Comparison of ENCODE assay signal across 1 cellular context in the genomic region with DNA sequence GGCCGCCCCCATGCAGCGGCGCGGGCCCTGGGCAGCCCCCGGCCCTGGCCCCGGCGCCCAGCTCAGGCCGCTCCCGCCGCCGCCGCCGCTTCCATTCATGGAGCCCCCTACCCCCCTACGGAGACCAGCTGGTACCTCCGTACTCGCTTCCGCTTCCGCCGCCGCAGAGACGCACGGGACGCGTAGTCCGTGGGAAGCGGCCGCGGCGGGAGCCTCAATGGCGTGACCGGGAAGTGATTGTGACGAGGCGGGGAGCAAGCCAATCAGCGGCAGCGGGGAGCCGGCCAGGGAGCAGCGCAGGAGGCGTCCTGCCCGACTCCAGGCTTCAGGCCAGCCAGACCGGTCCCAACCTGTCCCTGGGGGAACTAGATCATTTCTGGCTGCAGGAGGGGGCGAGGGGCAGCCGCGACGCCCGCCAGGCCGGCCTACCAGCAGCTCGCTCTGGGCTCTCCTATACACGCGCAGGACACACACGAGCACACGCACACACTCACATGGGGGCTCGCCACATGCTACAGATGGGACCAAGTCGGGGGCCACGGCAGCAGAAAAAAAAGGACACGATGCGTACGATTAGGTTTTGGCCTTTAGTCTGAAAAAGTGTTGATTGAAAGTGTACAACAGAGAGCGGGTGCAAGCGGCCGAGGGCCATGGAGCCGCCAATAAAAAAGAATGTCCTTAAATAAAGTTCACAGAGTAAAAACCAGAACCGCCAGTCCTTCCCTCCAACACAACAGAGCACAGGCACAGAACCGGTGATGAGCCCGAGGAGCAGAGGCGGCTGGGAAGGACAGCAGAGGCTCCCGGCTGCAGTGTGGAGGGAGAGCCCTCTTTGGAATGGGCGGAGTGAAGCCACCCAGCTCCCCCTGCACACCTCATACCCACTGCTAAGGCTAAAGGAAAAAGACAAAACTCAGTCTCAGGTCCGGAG.
TF ChIP-seq lines count a peak whose summit lies in the region.

A gene with protein sequence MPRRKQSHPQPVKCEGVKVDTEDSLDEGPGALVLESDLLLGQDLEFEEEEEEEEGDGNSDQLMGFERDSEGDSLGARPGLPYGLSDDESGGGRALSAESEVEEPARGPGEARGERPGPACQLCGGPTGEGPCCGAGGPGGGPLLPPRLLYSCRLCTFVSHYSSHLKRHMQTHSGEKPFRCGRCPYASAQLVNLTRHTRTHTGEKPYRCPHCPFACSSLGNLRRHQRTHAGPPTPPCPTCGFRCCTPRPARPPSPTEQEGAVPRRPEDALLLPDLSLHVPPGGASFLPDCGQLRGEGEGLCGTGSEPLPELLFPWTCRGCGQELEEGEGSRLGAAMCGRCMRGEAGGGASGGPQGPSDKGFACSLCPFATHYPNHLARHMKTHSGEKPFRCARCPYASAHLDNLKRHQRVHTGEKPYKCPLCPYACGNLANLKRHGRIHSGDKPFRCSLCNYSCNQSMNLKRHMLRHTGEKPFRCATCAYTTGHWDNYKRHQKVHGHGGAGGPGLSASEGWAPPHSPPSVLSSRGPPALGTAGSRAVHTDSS (minus strand): TSS at position 109 of the 931 bp plus-strand sequence. CDS start 208 bp downstream, outside the sequence.

TF ChIP-seq in HepG2, 621 proteins besides CTCF, POLR2A, EP300 and RAD21 (continued from another document and continues in another):
- TF ChIP-seq, protein P1, sequence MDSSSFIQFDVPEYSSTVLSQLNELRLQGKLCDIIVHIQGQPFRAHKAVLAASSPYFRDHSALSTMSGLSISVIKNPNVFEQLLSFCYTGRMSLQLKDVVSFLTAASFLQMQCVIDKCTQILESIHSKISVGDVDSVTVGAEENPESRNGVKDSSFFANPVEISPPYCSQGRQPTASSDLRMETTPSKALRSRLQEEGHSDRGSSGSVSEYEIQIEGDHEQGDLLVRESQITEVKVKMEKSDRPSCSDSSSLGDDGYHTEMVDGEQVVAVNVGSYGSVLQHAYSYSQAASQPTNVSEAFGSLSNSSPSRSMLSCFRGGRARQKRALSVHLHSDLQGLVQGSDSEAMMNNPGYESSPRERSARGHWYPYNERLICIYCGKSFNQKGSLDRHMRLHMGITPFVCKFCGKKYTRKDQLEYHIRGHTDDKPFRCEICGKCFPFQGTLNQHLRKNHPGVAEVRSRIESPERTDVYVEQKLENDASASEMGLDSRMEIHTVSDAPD (CRISPR knock-in tag; IDR thresholded peaks at IDR 0.05): 0 out of 2 replicates have a peak, but pooled peaks have one; percentile 2
- TF ChIP-seq PITX1 (CRISPR knock-in tag; IDR thresholded peaks at IDR 0.05): no peak
- no peak for TF ChIP-seq ZNF24 (IDR thresholded peaks at IDR 0.05)
- peak; percentile 0; the same call in 1 of the 2 replicates for TF ChIP-seq ZSCAN25 (CRISPR knock-in tag; IDR thresholded peaks at IDR 0.05)
- TF ChIP-seq ADNP (CRISPR knock-in tag; IDR thresholded peaks at IDR 0.05): no peak
- TF ChIP-seq ZNF644 (CRISPR knock-in tag; IDR thresholded peaks at IDR 0.05; ENCODE audit: low read depth): no peak
- TF ChIP-seq, protein P2, sequence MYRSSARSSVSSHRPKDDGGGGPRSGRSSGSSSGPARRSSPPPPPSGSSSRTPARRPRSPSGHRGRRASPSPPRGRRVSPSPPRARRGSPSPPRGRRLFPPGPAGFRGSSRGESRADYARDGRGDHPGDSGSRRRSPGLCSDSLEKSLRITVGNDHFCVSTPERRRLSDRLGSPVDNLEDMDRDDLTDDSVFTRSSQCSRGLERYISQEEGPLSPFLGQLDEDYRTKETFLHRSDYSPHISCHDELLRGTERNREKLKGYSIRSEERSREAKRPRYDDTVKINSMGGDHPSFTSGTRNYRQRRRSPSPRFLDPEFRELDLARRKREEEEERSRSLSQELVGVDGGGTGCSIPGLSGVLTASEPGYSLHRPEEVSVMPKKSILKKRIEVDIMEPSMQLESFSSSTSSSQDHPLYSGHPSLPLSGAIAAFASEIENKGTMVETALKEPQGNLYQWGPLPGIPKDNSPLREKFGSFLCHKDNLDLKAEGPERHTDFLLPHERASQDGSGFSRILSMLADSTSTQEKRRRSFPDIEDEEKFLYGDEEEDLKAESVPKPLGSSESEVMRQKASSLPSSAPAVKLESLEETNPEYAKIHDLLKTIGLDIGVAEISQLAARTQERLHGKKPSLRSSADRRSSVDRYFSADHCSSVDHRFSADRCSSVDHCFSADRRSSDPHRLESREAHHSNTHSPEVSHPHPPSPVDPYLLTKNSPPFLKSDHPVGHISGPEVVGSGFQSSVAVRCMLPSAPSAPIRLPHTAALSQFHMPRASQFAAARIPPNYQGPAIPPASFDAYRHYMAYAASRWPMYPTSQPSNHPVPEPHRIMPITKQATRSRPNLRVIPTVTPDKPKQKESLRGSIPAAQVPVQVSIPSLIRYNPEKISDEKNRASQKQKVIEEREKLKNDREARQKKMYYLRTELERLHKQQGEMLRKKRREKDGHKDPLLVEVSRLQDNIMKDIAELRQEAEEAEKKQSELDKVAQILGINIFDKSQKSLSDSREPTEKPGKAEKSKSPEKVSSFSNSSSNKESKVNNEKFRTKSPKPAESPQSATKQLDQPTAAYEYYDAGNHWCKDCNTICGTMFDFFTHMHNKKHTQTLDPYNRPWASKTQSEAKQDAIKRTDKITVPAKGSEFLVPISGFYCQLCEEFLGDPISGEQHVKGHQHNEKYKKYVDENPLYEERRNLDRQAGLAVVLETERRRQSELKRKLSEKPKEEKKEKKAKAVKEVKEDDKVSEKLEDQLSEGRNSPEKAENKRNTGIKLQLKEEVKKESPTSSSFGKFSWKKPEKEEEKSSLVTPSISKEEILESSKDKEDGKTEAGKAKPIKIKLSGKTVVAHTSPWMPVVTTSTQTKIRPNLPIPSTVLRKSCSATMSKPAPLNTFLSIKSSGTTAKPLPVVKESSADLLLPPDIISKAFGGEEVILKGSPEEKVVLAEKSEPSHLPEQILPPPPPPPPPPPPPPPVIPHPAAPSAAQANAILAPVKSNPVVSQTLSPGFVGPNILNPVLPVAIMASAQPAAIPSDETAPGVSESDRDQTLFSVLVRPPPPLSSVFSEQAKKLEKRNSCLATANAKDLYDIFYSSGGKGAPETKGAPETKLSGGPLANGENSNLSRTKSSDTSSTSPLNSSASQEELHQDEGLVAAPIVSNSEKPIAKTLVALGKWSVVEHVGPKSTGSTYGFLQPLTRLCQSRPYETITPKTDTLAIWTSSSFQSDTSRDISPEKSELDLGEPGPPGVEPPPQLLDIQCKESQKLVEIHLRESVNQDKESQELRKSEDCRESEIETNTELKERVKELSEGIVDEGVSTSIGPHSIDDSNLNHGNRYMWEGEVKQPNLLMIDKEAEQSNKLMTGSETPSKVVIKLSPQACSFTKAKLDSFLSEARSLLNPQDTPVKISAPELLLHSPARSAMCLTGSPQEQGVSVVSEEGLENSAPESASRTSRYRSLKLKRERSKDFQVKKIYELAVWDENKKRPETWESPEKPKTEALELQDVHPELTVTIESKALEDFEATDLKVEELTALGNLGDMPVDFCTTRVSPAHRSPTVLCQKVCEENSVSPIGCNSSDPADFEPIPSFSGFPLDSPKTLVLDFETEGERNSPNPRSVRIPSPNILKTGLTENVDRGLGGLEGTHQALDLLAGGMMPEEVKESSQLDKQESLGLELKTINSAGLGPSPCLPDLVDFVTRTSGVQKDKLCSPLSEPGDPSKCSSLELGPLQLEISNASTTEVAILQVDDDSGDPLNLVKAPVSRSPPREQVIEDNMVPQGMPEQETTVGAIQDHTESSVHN (CRISPR knock-in tag; IDR thresholded peaks at IDR 0.05): no peak
- TF ChIP-seq ZZZ3 (CRISPR knock-in tag; IDR thresholded peaks at IDR 0.05; ENCODE audit: borderline replicate concordance): no peak
- TF ChIP-seq, protein P3, sequence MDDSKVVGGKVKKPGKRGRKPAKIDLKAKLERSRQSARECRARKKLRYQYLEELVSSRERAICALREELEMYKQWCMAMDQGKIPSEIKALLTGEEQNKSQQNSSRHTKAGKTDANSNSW (CRISPR knock-in tag; IDR thresholded peaks at IDR 0.05; ENCODE audit: borderline replicate concordance): no peak
- TF ChIP-seq ARNT (IDR thresholded peaks at IDR 0.05): no peak
- TF ChIP-seq ZC3H4 (CRISPR knock-in tag; IDR thresholded peaks at IDR 0.05; ENCODE audit: borderline replicate concordance): peak; percentile 39; the same call in 1 of the 2 replicates
- TF ChIP-seq TCF7L2 (IDR thresholded peaks at IDR 0.05; ENCODE audit: low read depth, low read length): no peak
- TF ChIP-seq GABPA (IDR thresholded peaks at IDR 0.05; ENCODE audit: low read depth, low read length): peak; percentile 93
- TF ChIP-seq GABPA (CRISPR knock-in tag; IDR thresholded peaks at IDR 0.05; ENCODE audit: low read depth): peak; percentile 94
- TF ChIP-seq ZNF33A (CRISPR knock-in tag; IDR thresholded peaks at IDR 0.05; ENCODE audit: borderline replicate concordance): no peak
- TF ChIP-seq MED13 (CRISPR knock-in tag; IDR thresholded peaks at IDR 0.05): no peak
- TF ChIP-seq, protein P4, sequence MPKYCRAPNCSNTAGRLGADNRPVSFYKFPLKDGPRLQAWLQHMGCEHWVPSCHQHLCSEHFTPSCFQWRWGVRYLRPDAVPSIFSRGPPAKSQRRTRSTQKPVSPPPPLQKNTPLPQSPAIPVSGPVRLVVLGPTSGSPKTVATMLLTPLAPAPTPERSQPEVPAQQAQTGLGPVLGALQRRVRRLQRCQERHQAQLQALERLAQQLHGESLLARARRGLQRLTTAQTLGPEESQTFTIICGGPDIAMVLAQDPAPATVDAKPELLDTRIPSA (CRISPR knock-in tag; IDR thresholded peaks at IDR 0.05; ENCODE audit: borderline replicate concordance): no peak
- no peak; the same call in 1 of the 2 replicates for TF ChIP-seq POGZ (CRISPR knock-in tag; IDR thresholded peaks at IDR 0.05)
- TF ChIP-seq, protein P5, sequence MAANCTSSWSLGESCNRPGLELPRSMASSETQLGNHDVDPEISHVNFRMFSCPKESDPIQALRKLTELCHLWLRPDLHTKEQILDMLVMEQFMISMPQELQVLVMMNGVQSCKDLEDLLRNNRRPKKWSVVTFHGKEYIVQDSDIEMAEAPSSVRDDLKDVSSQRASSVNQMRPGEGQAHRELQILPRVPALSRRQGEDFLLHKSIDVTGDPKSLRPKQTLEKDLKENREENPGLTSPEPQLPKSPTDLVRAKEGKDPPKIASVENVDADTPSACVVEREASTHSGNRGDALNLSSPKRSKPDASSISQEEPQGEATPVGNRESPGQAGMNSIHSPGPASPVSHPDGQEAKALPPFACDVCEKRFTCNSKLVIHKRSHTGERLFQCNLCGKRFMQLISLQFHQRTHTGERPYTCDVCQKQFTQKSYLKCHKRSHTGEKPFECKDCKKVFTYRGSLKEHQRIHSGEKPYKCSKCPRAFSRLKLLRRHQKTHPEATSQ (CRISPR knock-in tag; IDR thresholded peaks at IDR 0.05; ENCODE audit: borderline replicate concordance): no peak
- no peak for TF ChIP-seq JUNB (CRISPR knock-in tag; IDR thresholded peaks at IDR 0.05; ENCODE audit: borderline replicate concordance)
- TF ChIP-seq ZNF569 (CRISPR knock-in tag; IDR thresholded peaks at IDR 0.05; ENCODE audit: borderline replicate concordance): no peak
- peak; percentile 80 for TF ChIP-seq RBFOX2 (IDR thresholded peaks at IDR 0.05; ENCODE audit: low read depth, low read length)
- TF ChIP-seq ZNF891 (CRISPR knock-in tag; IDR thresholded peaks at IDR 0.05): no peak; the same call in 1 of the 2 replicates
- TF ChIP-seq HNRNPK (IDR thresholded peaks at IDR 0.05; ENCODE audit: low read depth, low read length, poor library complexity, severe bottlenecking): peak; percentile 12
- no peak for TF ChIP-seq ZNF879 (CRISPR knock-in tag; IDR thresholded peaks at IDR 0.05)
- TF ChIP-seq, protein P6, sequence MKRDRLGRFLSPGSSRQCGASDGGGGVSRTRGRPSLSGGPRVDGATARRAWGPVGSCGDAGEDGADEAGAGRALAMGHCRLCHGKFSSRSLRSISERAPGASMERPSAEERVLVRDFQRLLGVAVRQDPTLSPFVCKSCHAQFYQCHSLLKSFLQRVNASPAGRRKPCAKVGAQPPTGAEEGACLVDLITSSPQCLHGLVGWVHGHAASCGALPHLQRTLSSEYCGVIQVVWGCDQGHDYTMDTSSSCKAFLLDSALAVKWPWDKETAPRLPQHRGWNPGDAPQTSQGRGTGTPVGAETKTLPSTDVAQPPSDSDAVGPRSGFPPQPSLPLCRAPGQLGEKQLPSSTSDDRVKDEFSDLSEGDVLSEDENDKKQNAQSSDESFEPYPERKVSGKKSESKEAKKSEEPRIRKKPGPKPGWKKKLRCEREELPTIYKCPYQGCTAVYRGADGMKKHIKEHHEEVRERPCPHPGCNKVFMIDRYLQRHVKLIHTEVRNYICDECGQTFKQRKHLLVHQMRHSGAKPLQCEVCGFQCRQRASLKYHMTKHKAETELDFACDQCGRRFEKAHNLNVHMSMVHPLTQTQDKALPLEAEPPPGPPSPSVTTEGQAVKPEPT (CRISPR knock-in tag; IDR thresholded peaks at IDR 0.05; ENCODE audit: low read depth): no peak
- TF ChIP-seq ZNF160 (CRISPR knock-in tag; IDR thresholded peaks at IDR 0.05): no peak
- no peak for TF ChIP-seq SMYD3 (CRISPR knock-in tag; IDR thresholded peaks at IDR 0.05)
- TF ChIP-seq, protein P7, sequence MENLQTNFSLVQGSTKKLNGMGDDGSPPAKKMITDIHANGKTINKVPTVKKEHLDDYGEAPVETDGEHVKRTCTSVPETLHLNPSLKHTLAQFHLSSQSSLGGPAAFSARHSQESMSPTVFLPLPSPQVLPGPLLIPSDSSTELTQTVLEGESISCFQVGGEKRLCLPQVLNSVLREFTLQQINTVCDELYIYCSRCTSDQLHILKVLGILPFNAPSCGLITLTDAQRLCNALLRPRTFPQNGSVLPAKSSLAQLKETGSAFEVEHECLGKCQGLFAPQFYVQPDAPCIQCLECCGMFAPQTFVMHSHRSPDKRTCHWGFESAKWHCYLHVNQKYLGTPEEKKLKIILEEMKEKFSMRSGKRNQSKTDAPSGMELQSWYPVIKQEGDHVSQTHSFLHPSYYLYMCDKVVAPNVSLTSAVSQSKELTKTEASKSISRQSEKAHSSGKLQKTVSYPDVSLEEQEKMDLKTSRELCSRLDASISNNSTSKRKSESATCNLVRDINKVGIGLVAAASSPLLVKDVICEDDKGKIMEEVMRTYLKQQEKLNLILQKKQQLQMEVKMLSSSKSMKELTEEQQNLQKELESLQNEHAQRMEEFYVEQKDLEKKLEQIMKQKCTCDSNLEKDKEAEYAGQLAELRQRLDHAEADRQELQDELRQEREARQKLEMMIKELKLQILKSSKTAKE (CRISPR knock-in tag; IDR thresholded peaks at IDR 0.05; ENCODE audit: borderline replicate concordance): no peak
- TF ChIP-seq, protein P8, sequence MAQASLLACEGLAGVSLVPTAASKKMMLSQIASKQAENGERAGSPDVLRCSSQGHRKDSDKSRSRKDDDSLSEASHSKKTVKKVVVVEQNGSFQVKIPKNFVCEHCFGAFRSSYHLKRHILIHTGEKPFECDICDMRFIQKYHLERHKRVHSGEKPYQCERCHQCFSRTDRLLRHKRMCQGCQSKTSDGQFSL (CRISPR knock-in tag; IDR thresholded peaks at IDR 0.05): no peak
- no peak for TF ChIP-seq ZNF567 (CRISPR knock-in tag; IDR thresholded peaks at IDR 0.05; ENCODE audit: borderline replicate concordance)
- no peak for TF ChIP-seq CHCHD3 (CRISPR knock-in tag; IDR thresholded peaks at IDR 0.05)
- TF ChIP-seq, protein P9, sequence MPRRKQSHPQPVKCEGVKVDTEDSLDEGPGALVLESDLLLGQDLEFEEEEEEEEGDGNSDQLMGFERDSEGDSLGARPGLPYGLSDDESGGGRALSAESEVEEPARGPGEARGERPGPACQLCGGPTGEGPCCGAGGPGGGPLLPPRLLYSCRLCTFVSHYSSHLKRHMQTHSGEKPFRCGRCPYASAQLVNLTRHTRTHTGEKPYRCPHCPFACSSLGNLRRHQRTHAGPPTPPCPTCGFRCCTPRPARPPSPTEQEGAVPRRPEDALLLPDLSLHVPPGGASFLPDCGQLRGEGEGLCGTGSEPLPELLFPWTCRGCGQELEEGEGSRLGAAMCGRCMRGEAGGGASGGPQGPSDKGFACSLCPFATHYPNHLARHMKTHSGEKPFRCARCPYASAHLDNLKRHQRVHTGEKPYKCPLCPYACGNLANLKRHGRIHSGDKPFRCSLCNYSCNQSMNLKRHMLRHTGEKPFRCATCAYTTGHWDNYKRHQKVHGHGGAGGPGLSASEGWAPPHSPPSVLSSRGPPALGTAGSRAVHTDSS (CRISPR knock-in tag; conservative IDR thresholded peaks at IDR 0.05): no peak
- TF ChIP-seq ZNF264 (CRISPR knock-in tag; IDR thresholded peaks at IDR 0.05): no peak
